ENCODE assay signal across 8 cellular contexts in the genomic region with DNA sequence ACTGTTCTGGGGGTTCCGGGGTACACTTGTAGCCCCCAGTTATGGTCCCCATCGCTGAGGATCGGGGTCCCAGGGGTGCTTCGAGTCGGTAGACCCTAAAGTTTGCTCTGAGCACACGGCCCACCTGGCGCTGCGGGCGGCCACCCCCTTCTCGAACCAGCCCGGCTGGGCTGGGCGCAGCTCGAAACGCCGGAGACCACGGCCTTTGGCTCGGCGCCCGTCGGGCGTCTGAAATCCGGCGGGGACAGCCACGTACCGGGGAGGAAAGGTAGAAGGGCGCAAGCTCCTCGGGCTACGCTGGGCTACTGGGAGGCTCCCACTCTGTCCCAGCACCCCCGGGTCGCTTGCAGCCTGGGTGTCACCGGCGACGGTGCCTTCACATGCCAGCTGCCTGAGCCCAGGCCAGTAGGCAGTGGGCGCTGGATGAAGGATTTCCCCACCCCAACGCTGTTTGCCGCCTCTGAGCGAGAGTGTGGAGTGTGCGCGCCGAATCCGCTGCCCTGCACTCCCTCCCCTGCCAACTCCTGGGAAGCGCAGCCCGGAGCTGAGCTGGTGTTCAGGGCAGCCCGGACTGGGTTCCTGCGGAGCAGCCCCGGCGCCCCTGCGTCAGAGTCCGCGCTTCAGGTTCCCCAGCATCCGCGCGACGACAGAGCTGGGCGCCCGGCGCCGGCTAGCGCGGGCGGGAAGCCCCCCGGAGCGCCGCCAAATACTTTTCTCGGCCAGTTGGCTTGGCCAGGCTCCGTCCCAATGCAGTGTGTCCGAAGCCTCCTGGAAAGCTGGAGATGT. TPM values are rescaled to one million over a fixed set of nuclear protein-coding genes. Genes with fewer than 3 reads are reported as not detected.
A peak's percentile ranks its signal among the peaks of the same experiment; 100 is the strongest.
DNase-seq lines count a peak whose midpoint lies in the region; ATAC-seq, FAIRE-seq and TF ChIP-seq lines count a peak whose summit lies in the region.

No MANE protein-coding gene starts in this region.

- 36% methylated on average over 67 of the region's 67 CpGs for WGBS in smooth muscle cell (ENCODE audit: low lambda C conversion rate)

- H4K20me1 ChIP-seq in smooth muscle cell (ENCODE audit: low read depth): no peaks in the 10 kb centered on the region

- no peaks in the 10 kb centered on the region for H3F3A ChIP-seq in smooth muscle cell (ENCODE audit: low read depth)

- FAIRE-seq in GM12891 (lab: Jason Lieb, UNC): peak; percentile 47
- no peak for FAIRE-seq in bronchial epithelial cell (lab: Jason Lieb, UNC)

- no peaks in the 10 kb centered on the region for H3K36me3 ChIP-seq in bronchial epithelial cell (ENCODE audit: control insufficient read depth, insufficient read depth, low read length)
- no peaks in the 10 kb centered on the region for H3K36me3 ChIP-seq in kidney epithelial cell (ENCODE audit: control insufficient read depth, insufficient read depth, low read length)
- H3K36me3 ChIP-seq in smooth muscle cell (ENCODE audit: low read depth): no peaks in the 10 kb centered on the region

- ATAC-seq in HG03159 (IDR thresholded peaks at IDR 0.05; ENCODE audit: unreplicated experiment): no peak

- no peaks in the 10 kb centered on the region for H3K79me2 ChIP-seq in smooth muscle cell (ENCODE audit: low read depth)

- peak overlapping the region; percentile 58 for H2AFZ ChIP-seq in smooth muscle cell (ENCODE audit: low read depth)

- H3K9me3 ChIP-seq in smooth muscle cell (replicated peaks; ENCODE audit: low read depth): no peaks in the 10 kb centered on the region

- TF ChIP-seq POLR2A in GM12891 (IDR thresholded peaks at IDR 0.05; ENCODE audit: low read depth, low read length): no peak

- H3K4me3 ChIP-seq in bronchial epithelial cell (ENCODE audit: low read depth, low read length) (peak overlapping the region; percentile 56), kidney epithelial cell (ENCODE audit: low read depth, low read length) (peak overlapping the region; percentile 64), smooth muscle cell (peak overlapping the region; percentile 54)

- DNase-seq in GM12891 (ENCODE audit: insufficient read length, low spot score) (no peak), OCI-M1 (lab: John Stamatoyannopoulos, UW) (peak; percentile 28), bronchial epithelial cell (ENCODE audit: low read depth) (no peak), kidney epithelial cell (ENCODE audit: low read depth) (no peak), smooth muscle cell (lab: John Stamatoyannopoulos, UW; ENCODE audit: unreplicated experiment) (no peak), COR-L47 (lab: John Stamatoyannopoulos, UW) (no peak)
- no peak for DNase-seq in NK-92 treated with Interleukin-12 subunit alpha and Interleukin-12 subunit beta, amount 100 ng/mL, for 24 hours (lab: John Stamatoyannopoulos, UW)

- no peak overlapping the region for H3K27ac ChIP-seq in smooth muscle cell (ENCODE audit: low read depth)

- peak overlapping the region; percentile 82 for H3K4me2 ChIP-seq in smooth muscle cell

- no peaks in the 10 kb centered on the region for H3K4me1 ChIP-seq in smooth muscle cell (ENCODE audit: low read depth)

- H3K9ac ChIP-seq in smooth muscle cell (ENCODE audit: low read depth): peak overlapping the region; percentile 60

- no peaks in the 10 kb centered on the region for H3K27me3 ChIP-seq in bronchial epithelial cell (ENCODE audit: control insufficient read depth, insufficient read depth, low read length)
- peaks cover 2% of the 10 kb centered on the region for H3K27me3 ChIP-seq in kidney epithelial cell (ENCODE audit: control insufficient read depth, insufficient read depth, low read length)
- H3K27me3 ChIP-seq in smooth muscle cell (ENCODE audit: low read depth): peaks cover 27% of the 10 kb centered on the region

- TF ChIP-seq CTCF in bronchial epithelial cell (IDR thresholded peaks at IDR 0.05; ENCODE audit: insufficient read depth, low read length, severe bottlenecking): no peak
- no peak for TF ChIP-seq CTCF in kidney epithelial cell (IDR thresholded peaks at IDR 0.05; ENCODE audit: insufficient read depth, low read length, poor library complexity, severe bottlenecking)
- TF ChIP-seq CTCF in smooth muscle cell (IDR thresholded peaks at IDR 0.05; ENCODE audit: borderline replicate concordance, insufficient read depth, poor library complexity, severe bottlenecking): no peak

TF ChIP-seq in GM12891, 5 proteins besides CTCF, POLR2A, EP300 and RAD21:
- TF ChIP-seq SPI1 (IDR thresholded peaks at IDR 0.05; ENCODE audit: low read depth, low read length) (no peak), PAX5 (IDR thresholded peaks at IDR 0.05; ENCODE audit: insufficient read depth, low read length, severe bottlenecking) (no peak), POLR2AphosphoS5 (IDR thresholded peaks at IDR 0.05; ENCODE audit: low read depth, low read length) (no peak), TAF1 (IDR thresholded peaks at IDR 0.05; ENCODE audit: low read depth, low read length) (no peak), POU2F2 (IDR thresholded peaks at IDR 0.05; ENCODE audit: low read depth, low read length) (no peak)
TF ChIP-seq in GM12891: peak in this region for 0.

RNA-seq across cellular contexts. Expression of a gene that starts 0.6 kb away (rescaled TPM):
- not detected for polyA plus RNA-seq in GM12891 (2012; ENCODE audit: low read depth, missing spikeins)
- total RNA-seq in bronchial epithelial cell (under 0.01 and 0.13 TPM in 2 replicates), kidney epithelial cell (2.1 and 3.0 TPM in 2 replicates), smooth muscle cell (0.99 and 2.4 TPM in 2 replicates)
- polyA plus RNA-seq in smooth muscle cell: 3.8 and 4.7 TPM in 2 replicates
